ENCODE assay signal across 9 cellular contexts in the genomic region with DNA sequence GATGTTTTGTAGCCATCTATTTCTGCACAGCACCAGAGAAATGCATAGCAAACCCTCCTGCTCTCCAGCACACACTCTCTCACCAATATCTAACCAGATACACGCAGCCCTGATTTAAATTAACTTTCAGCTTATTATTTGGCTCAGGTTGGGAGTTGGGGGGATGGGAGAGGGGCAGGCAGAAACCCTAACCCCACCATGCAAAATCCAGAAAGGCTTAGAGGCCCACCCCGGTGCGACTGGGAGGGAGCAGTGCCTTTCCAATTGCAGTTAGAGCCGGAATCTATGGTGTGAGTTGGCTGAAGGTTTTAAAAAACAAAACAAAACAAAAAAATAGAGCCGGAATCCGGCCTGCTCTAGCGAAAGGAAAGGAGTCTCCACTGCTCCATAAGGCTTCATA. TPM values are rescaled to one million over a fixed set of nuclear protein-coding genes. Genes with fewer than 3 reads are reported as not detected.
DNase-seq lines count a peak whose midpoint lies in the region; ATAC-seq and TF ChIP-seq lines count a peak whose summit lies in the region.
"Had no signal": no experiment of that assay in that cellular context is flagged by ENCODE, and none has a peak within 500 bp of the region (broad histone marks: within the 10 kb centered on the region; RNA-seq: fewer than 3 reads in every experiment).

No MANE protein-coding gene starts in this region.

- no peak for DNase-seq in CD4-positive, alpha-beta T cell
- DNase-seq in HK-2 (ENCODE audit: unreplicated experiment) (peak; percentile 22), kidney epithelial cell (ENCODE audit: low read depth) (no peak), left colon (no peak), KBM-7 (no peak), transverse colon (no peak)
- DNase-seq in activated naive CD8-positive, alpha-beta T cell treated with anti-CD3 and anti-CD28 coated beads for 36 hours, result no peak
- DNase-seq: NCI-H1694 treated with DMSO at 0.1 percent for 48 hours had no signal

- 17 to 28% methylated on average over 1 to 7 of the region's 7 CpGs for WGBS in transverse colon (ENCODE audit: low coverage in 1 of 2), 2 donors

- H3K9me3 ChIP-seq in CD4-positive, alpha-beta T cell (ENCODE audit: control insufficient read depth, low read length), result peaks cover 5% of the 10 kb centered on the region
- no peaks in the 10 kb centered on the region for H3K9me3 ChIP-seq in transverse colon

- no peaks in the 10 kb centered on the region for H3K36me3 Mint-ChIP-seq in CD4-positive, alpha-beta T cell (ENCODE audit: low read depth)
- H3K36me3 Mint-ChIP-seq in activated naive CD8-positive, alpha-beta T cell treated with anti-CD3 and anti-CD28 coated beads for 36 hours, result peaks cover 1% of the 10 kb centered on the region

- in situ Hi-C loops in KBM-7 (cut with MboI; ENCODE audit: low pct_unique_long_range_greater_than_20kb, low sequenced_read_pairs) (no loop called here), transverse colon (cut with MboI; ENCODE audit: low pct_ligation_motif_present in 1 of 4, low pct_unique_long_range_greater_than_20kb in 1 of 4, low sequenced_read_pairs in 3 of 4) (no loop called here)

- intact Hi-C loops in CD4-positive, alpha-beta T cell (cut with DNase I, micrococcal nuclease), result no loop called here
- intact Hi-C loops in left colon (cut with DNase I, micrococcal nuclease) (no loop called here), transverse colon (cut with DNase I; ENCODE audit: low total_unique reads) (no loop called here)

- TF ChIP-seq EP300 in transverse colon (IDR thresholded peaks at IDR 0.05; ENCODE audit: low read depth), result no peak

- H3K9me3 Mint-ChIP-seq in CD4-positive, alpha-beta T cell, result no peaks in the 10 kb centered on the region
- no peaks in the 10 kb centered on the region for H3K9me3 Mint-ChIP-seq in activated naive CD8-positive, alpha-beta T cell treated with anti-CD3 and anti-CD28 coated beads for 36 hours

- CTCF ChIA-PET in CD4-positive, alpha-beta T cell (lab: Charles Lee), result interaction anchor here (1.0 to 1.1 kb wide), 2 partner anchors 12 to 18 kb away, joined by 3 to 4 read pairs; no protein-coding TSS in a partner anchor

- no peak overlapping the region for H3K27ac ChIP-seq in CD4-positive, alpha-beta T cell (ENCODE audit: low read depth, low read length)
- no peak overlapping the region for H3K27ac ChIP-seq in transverse colon

- H3K36me3 ChIP-seq in kidney epithelial cell (ENCODE audit: control insufficient read depth, insufficient read depth, low read length) (no peaks in the 10 kb centered on the region), transverse colon (no peaks in the 10 kb centered on the region)

- H3K4me1 ChIP-seq in transverse colon, result peaks cover 22 to 43% (median 39%) of the 10 kb centered on the region in 4 donors

- peaks cover 34% of the 10 kb centered on the region for H3K4me1 Mint-ChIP-seq in CD4-positive, alpha-beta T cell (ENCODE audit: low read depth)
- H3K4me1 Mint-ChIP-seq in activated naive CD8-positive, alpha-beta T cell treated with anti-CD3 and anti-CD28 coated beads for 36 hours, result peaks cover 30% of the 10 kb centered on the region

- H3K27ac Mint-ChIP-seq in CD4-positive, alpha-beta T cell, result no peak overlapping the region
- no peak overlapping the region for H3K27ac Mint-ChIP-seq in activated naive CD8-positive, alpha-beta T cell treated with anti-CD3 and anti-CD28 coated beads for 36 hours

- TF ChIP-seq POLR2A in transverse colon (IDR thresholded peaks at IDR 0.05), result no peak

- peaks cover 84% of the 10 kb centered on the region for H3K27me3 ChIP-seq in CD4-positive, alpha-beta T cell (ENCODE audit: control insufficient read depth, insufficient read depth, low read length)
- H3K27me3 ChIP-seq in kidney epithelial cell (ENCODE audit: control insufficient read depth, insufficient read depth, low read length), result no peaks in the 10 kb centered on the region
- H3K27me3 ChIP-seq in transverse colon, result peaks cover 98% of the 10 kb centered on the region

- ATAC-seq in CD4-positive, alpha-beta T cell (ENCODE audit: poor library complexity), result no peak
- no peak for ATAC-seq in left colon
- ATAC-seq in GM18520 (IDR thresholded peaks at IDR 0.05; ENCODE audit: unreplicated experiment), result no peak

- no peak for TF ChIP-seq CTCF in CD4-positive, alpha-beta T cell (IDR thresholded peaks at IDR 0.05)
- no peak for TF ChIP-seq CTCF in kidney epithelial cell (IDR thresholded peaks at IDR 0.05; ENCODE audit: insufficient read depth, low read length, poor library complexity, severe bottlenecking)
- TF ChIP-seq CTCF in transverse colon (IDR thresholded peaks at IDR 0.05), result no peak

- H3K27me3 Mint-ChIP-seq in CD4-positive, alpha-beta T cell, result peaks cover 83% of the 10 kb centered on the region
- H3K27me3 Mint-ChIP-seq in activated naive CD8-positive, alpha-beta T cell treated with anti-CD3 and anti-CD28 coated beads for 36 hours, result peaks cover 84% of the 10 kb centered on the region

- H3K4me3 ChIP-seq in kidney epithelial cell (ENCODE audit: low read depth, low read length) (peak overlapping the region; percentile 91), transverse colon (peak overlapping the region in 1 of 4 donors; percentile 44)

- H3K4me3 Mint-ChIP-seq in CD4-positive, alpha-beta T cell, result peak overlapping the region; percentile 32
- peak overlapping the region; percentile 63 for H3K4me3 Mint-ChIP-seq in activated naive CD8-positive, alpha-beta T cell treated with anti-CD3 and anti-CD28 coated beads for 36 hours

- POLR2A ChIA-PET in CD4-positive, alpha-beta T cell (lab: Charles Lee), result interaction anchor here (0.6 to 1.0 kb wide), 2 partner anchors 46 to 72 kb away, joined by 3 to 5 read pairs; no protein-coding TSS in a partner anchor

RNA-seq across cellular contexts. Expression of a gene that starts 3.0 kb away (rescaled TPM):
- total RNA-seq in CD4-positive, alpha-beta T cell, result not detected
- total RNA-seq in activated naive CD8-positive, alpha-beta T cell treated with anti-CD3 and anti-CD28 coated beads for 36 hours, result under 1 TPM; 0.41 to 0.70 TPM
- total RNA-seq in kidney epithelial cell, result 44.0 TPM in 2 replicates
- total RNA-seq in left colon, result under 1 TPM in 1 of 2 donors, not detected in 1; 0.53 TPM
- total RNA-seq in transverse colon, result under 1 TPM in 2 of 4 donors, not detected in 2; 0.41 to 0.64 TPM

Comparison
In these comparisons a context has a peak if more than half of its experiments do, and no peak if none do; other contexts are left out.
1. RNA of a gene that starts 3.0 kb away (total RNA-seq): 44.0 TPM in kidney epithelial cell; 0.41 to 0.70 TPM in activated naive CD8-positive, alpha-beta T cell treated with anti-CD3 and anti-CD28 coated beads for 36 hours, 0.53 TPM in left colon, 0.41 to 0.64 TPM in transverse colon and not detected in CD4-positive, alpha-beta T cell; every median in the first group is over 10 times any median in the second.